Comparison of ENCODE assay signal across 27 cellular contexts in the genomic region with DNA sequence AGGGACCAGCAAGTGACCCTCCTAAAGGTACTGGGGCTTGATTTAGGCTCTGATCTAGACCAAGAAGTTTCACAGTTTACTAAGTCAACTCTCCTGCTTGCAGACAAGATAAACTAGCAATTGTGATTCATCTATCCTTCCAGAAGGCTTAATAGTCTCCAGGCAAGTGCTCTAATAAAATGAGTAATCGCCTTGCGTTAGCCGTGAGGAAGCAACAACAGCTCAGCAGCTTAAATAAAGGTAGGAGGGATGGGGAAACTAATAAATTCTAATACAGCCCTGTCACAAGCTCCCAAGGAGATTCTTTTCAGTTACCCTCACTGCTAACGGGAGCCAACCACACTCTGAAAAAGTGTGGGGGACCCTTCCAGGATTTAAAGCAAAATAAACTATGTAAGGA. TPM values are rescaled to one million over a fixed set of nuclear protein-coding genes. Genes with fewer than 3 reads are reported as not detected.
DNase-seq lines count a peak whose midpoint lies in the region; FAIRE-seq and TF ChIP-seq lines count a peak whose summit lies in the region.
"Had no signal": no experiment of that assay in that cellular context is flagged by ENCODE, and none has a peak within 500 bp of the region (broad histone marks: within the 10 kb centered on the region; RNA-seq: fewer than 3 reads in every experiment).

No MANE protein-coding gene starts in this region.

- H3K27me3 ChIP-seq in A673 (replicated peaks; ENCODE audit: insufficient read depth, low read depth, low read length, poor library complexity) = peaks cover 37% of the 10 kb centered on the region
- H3K27me3 ChIP-seq: BE2C had no signal

- H3K4me1 ChIP-seq in A673 (ENCODE audit: insufficient read depth, low read length, poor library complexity, severe bottlenecking) = no peaks in the 10 kb centered on the region
- H3K4me1 ChIP-seq: BE2C, esophagus squamous epithelium, spleen had no signal

- no peak for TF ChIP-seq CTCF in A673 (conservative IDR thresholded peaks at IDR 0.05; ENCODE audit: low read depth, low read length)
- no peak for TF ChIP-seq CTCF in foreskin fibroblast (IDR thresholded peaks at IDR 0.05; ENCODE audit: low read depth, low read length)

- FAIRE-seq in HTR-8/SVneo (lab: Jason Lieb, UNC) = no peak
- FAIRE-seq: A204.1, colon, GM12892 had no signal

- POLR2A ChIA-PET in A673 (lab: Charles Lee; ENCODE audit: low non-redundant PET) = no interaction called here

- CTCF ChIA-PET in A673 (lab: Charles Lee) = interaction anchor here (0.6 kb wide), 1 partner anchor 495 kb away, joined by 4 read pairs; no protein-coding TSS in a partner anchor

- DNase-seq in A673 (ENCODE audit: low spot score) = peak; percentile 12
- DNase-seq in HTR-8/SVneo (ENCODE audit: insufficient read length, low spot score) = peak; percentile 15
- DNase-seq in amniotic epithelial cell (ENCODE audit: low read depth) = peak; percentile 63
- DNase-seq in foreskin fibroblast = peak; percentile 6 to 12
- no peak for DNase-seq in glomerular visceral epithelial cell (ENCODE audit: extremely low spot score)
- no peak for DNase-seq in stimulated activated naive CD4-positive, alpha-beta T cell treated with Interleukin-2 at 50 U/mL for 16 hours (lab: John Stamatoyannopoulos, UW)
- no peak for DNase-seq in OCI-M2 (lab: John Stamatoyannopoulos, UW; ENCODE audit: unreplicated experiment)
- DNase-seq in activated effector memory CD4-positive, alpha-beta T cell treated with Interleukin-2 at 50 U/mL for 16 hours = no peak
- DNase-seq: activated CD4-positive, alpha-beta memory T cell treated with anti-CD3 and anti-CD28 coated beads for 36 hours; activated naive CD8-positive, alpha-beta T cell treated with anti-CD3 and anti-CD28 coated beads for 36 hours; BE2C; COR-L47; DMS79; effector memory CD4-positive, alpha-beta T cell; esophagus squamous epithelium; H9; mesenchymal stem cell; natural killer cell; NCI-H1105 treated with DMSO at 0.1 percent for 48 hours; NCI-H2029; NCI-H2227 treated with DMSO at 0.1 percent for 48 hours; retina; spleen; stimulated activated CD4-positive, alpha-beta T cell treated with anti-CD3 and anti-CD28 coated beads, Interleukin-4, amount 100 ng/mL, for 1 hour had no signal

- intact Hi-C loops in A673 (cut with micrococcal nuclease; ENCODE audit: unreplicated experiment) = no loop called here

- H3K36me3 ChIP-seq in A673 (ENCODE audit: insufficient read depth, low read length, poor library complexity, severe bottlenecking) = no peaks in the 10 kb centered on the region
- H3K36me3 ChIP-seq: BE2C, esophagus squamous epithelium, spleen had no signal

- no peaks in the 10 kb centered on the region for H3K9me3 ChIP-seq in A673 (ENCODE audit: low read depth, low read length, poor library complexity, severe bottlenecking)
- H3K9me3 ChIP-seq: BE2C, esophagus squamous epithelium had no signal

- no peak overlapping the region for H3K27ac ChIP-seq in A673 (ENCODE audit: low read depth, low read length, poor library complexity, severe bottlenecking)
- H3K27ac ChIP-seq: esophagus squamous epithelium, spleen had no signal

- H3K4me3 ChIP-seq in A673 (ENCODE audit: low read depth, low read length, poor library complexity, severe bottlenecking) (no peak overlapping the region), foreskin fibroblast (ENCODE audit: low read depth in 1 of 2, low read length in 2 of 2) (no peak overlapping the region)
- H3K4me3 ChIP-seq: esophagus squamous epithelium, spleen had no signal

- no TSS peak for BruUV-seq in A673 (replicated peaks; lab: Mats Ljungman, UMichigan)

RNA-seq across cellular contexts. Expression of gene FRMD4A, which starts 48.5 kb away (rescaled TPM):
- total RNA-seq in A673 (2021) = 26.3 and 29.6 TPM in 2 replicates

Comparison
In these comparisons a context has a peak if more than half of its experiments do, and no peak if none do; other contexts are left out.
1. DNase-seq: peak in A673 (single experiment), HTR-8/SVneo (single experiment), amniotic epithelial cell (single experiment) and foreskin fibroblast (2 of 2); none in glomerular visceral epithelial cell (single experiment), stimulated activated naive CD4-positive, alpha-beta T cell treated with Interleukin-2 at 50 U/mL for 16 hours (single experiment), OCI-M2 (single experiment) and activated effector memory CD4-positive, alpha-beta T cell treated with Interleukin-2 at 50 U/mL for 16 hours (single experiment).